In genomic region chrX:109847257-109848187, GRCh38 we compare ENCODE assay signal across 11 cellular contexts.
A peak's percentile ranks its signal among the peaks of the same experiment; 100 is the strongest.
DNase-seq lines count a peak whose midpoint lies in the region; ATAC-seq and TF ChIP-seq lines count a peak whose summit lies in the region.
"Had no signal": no experiment of that assay in that cellular context is flagged by ENCODE, and none has a peak within 500 bp of the region (broad histone marks: within the 10 kb centered on the region; RNA-seq: fewer than 3 reads in every experiment).

No MANE protein-coding gene starts in this region.

- H3K27ac ChIP-seq in ACC112 (ENCODE audit: low read depth, low read length): peak overlapping the region; percentile 87
- H3K27ac ChIP-seq in HEK293 (ENCODE audit: extremely low read depth, low read depth, low read length): no peak overlapping the region
- H3K27ac ChIP-seq in brain microvascular endothelial cell: no peak overlapping the region
- no peak overlapping the region for H3K27ac ChIP-seq in caudate nucleus (ENCODE audit: low read depth, low read length)

- H3K4me1 ChIP-seq in ACC112 (ENCODE audit: control insufficient read depth, insufficient read depth, low read length, unreplicated experiment) (peaks cover 26% of the 10 kb centered on the region), HEK293 (ENCODE audit: control insufficient read depth, insufficient read depth, low read length) (no peaks in the 10 kb centered on the region)

- no peaks in the 10 kb centered on the region for H3K9me3 Mint-ChIP-seq in memory B cell
- no peaks in the 10 kb centered on the region for H3K9me3 Mint-ChIP-seq in naive thymus-derived CD8-positive, alpha-beta T cell

- no peaks in the 10 kb centered on the region for H3K36me3 ChIP-seq in ACC112 (ENCODE audit: insufficient read depth, low read length)
- no peaks in the 10 kb centered on the region for H3K36me3 ChIP-seq in HEK293 (ENCODE audit: control insufficient read depth in 2 of 2, insufficient read depth in 1 of 2, low read length in 2 of 2)
- H3K36me3 ChIP-seq in brain microvascular endothelial cell (replicated peaks): no peaks in the 10 kb centered on the region

- no peaks in the 10 kb centered on the region for H3K36me3 Mint-ChIP-seq in memory B cell
- no peaks in the 10 kb centered on the region for H3K36me3 Mint-ChIP-seq in naive thymus-derived CD8-positive, alpha-beta T cell

- TF ChIP-seq CTCF in HEK293 (tag by site-specific recombination; IDR thresholded peaks at IDR 0.05) (no peak), brain microvascular endothelial cell (IDR thresholded peaks at IDR 0.05; ENCODE audit: low read depth, low read length, missing control alignments) (no peak)

- DNase-seq in brain microvascular endothelial cell: peak; percentile 27
- no peak for DNase-seq in memory B cell (ENCODE audit: low spot score in 2 of 2)
- DNase-seq in naive thymus-derived CD8-positive, alpha-beta T cell: no peak
- no peak for DNase-seq in caudate nucleus (lab: John Stamatoyannopoulos, UW)
- no peak for DNase-seq in NCI-H1092 treated with DMSO at 0.1 percent for 48 hours (lab: John Stamatoyannopoulos, UW)
- DNase-seq in NCI-H526 treated with DMSO at 0.1 percent for 48 hours (lab: John Stamatoyannopoulos, UW): no peak
- DNase-seq: DMS53; effector CD4-positive, alpha-beta T cell; NCI-H774 had no signal

- H2AFZ ChIP-seq in ACC112 (ENCODE audit: low read length, unreplicated experiment): peak overlapping the region; percentile 41

- POLR2A ChIA-PET in HEK293 (lab: Yijun Ruan, JAX): no interaction called here
- POLR2A ChIA-PET in naive thymus-derived CD8-positive, alpha-beta T cell (lab: Charles Lee): no interaction called here

- H3K4me3 Mint-ChIP-seq in memory B cell: no peak overlapping the region
- H3K4me3 Mint-ChIP-seq in naive thymus-derived CD8-positive, alpha-beta T cell: no peak overlapping the region

- H3K79me2 ChIP-seq in ACC112 (ENCODE audit: control insufficient read depth, insufficient read depth, low read length, unreplicated experiment): no peaks in the 10 kb centered on the region

- no peak for ATAC-seq in memory B cell (ENCODE audit: low read depth)
- ATAC-seq in naive thymus-derived CD8-positive, alpha-beta T cell: no peak

- H3K4me3 ChIP-seq in ACC112 (ENCODE audit: low read depth, low read length): peak overlapping the region; percentile 18; the same call in 1 of the 2 replicates
- no peak overlapping the region for H3K4me3 ChIP-seq in HEK293 (ENCODE audit: low read depth, low read length)
- no peak overlapping the region for H3K4me3 ChIP-seq in brain microvascular endothelial cell (ENCODE audit: low read depth, low read length)

- H3K27ac Mint-ChIP-seq in memory B cell: peak overlapping the region; percentile 12
- H3K27ac Mint-ChIP-seq in naive thymus-derived CD8-positive, alpha-beta T cell: no peak overlapping the region

- CTCF ChIA-PET in HEK293 (lab: Yijun Ruan, JAX): interaction anchor here (9.4 kb wide), 1 partner anchor 9 kb away, joined by 90 read pairs; no protein-coding TSS in a partner anchor

- H3K27me3 ChIP-seq in ACC112 (ENCODE audit: insufficient read depth, low read length) (no peaks in the 10 kb centered on the region), brain microvascular endothelial cell (replicated peaks) (no peaks in the 10 kb centered on the region)

- H3K4me1 Mint-ChIP-seq in memory B cell: peaks cover 10% of the 10 kb centered on the region
- H3K4me1 Mint-ChIP-seq in naive thymus-derived CD8-positive, alpha-beta T cell: peaks cover 0 to 7% (median 5%) of the 10 kb centered on the region in 4 donors

- no peaks in the 10 kb centered on the region for H3K27me3 Mint-ChIP-seq in memory B cell
- no peaks in the 10 kb centered on the region for H3K27me3 Mint-ChIP-seq in naive thymus-derived CD8-positive, alpha-beta T cell

- no peaks in the 10 kb centered on the region for H3K9me3 ChIP-seq in HEK293 (ENCODE audit: control insufficient read depth, insufficient read depth, low read depth, low read length)

- in situ Hi-C loops in brain microvascular endothelial cell (cut with HindIII; ENCODE audit: low pct_ligation_motif_present, low sequenced_read_pairs): no loop called here

TF ChIP-seq in HEK293, 187 proteins besides CTCF, POLR2A, EP300 and RAD21 (continues in another document):
- TF ChIP-seq HOXA7 (CRISPR knock-in tag; IDR thresholded peaks at IDR 0.05; ENCODE audit: borderline replicate concordance): no peak
- TF ChIP-seq SETDB1 (IDR thresholded peaks at IDR 0.05; ENCODE audit: insufficient read length, low read length): no peak
- TF ChIP-seq TSHZ1 (tag by site-specific recombination; IDR thresholded peaks at IDR 0.05; ENCODE audit: borderline replicate concordance): no peak
- no peak for TF ChIP-seq ZNF530 (tag by site-specific recombination; IDR thresholded peaks at IDR 0.05; ENCODE audit: low read depth)
- peak; percentile 92 for TF ChIP-seq PRDM1 (tag by site-specific recombination; IDR thresholded peaks at IDR 0.05)
- TF ChIP-seq SP3 (tag by site-specific recombination; IDR thresholded peaks at IDR 0.05): no peak
- TF ChIP-seq KLF8 (tag by site-specific recombination; IDR thresholded peaks at IDR 0.05): no peak
- no peak for TF ChIP-seq ZNF837 (tag by site-specific recombination; IDR thresholded peaks at IDR 0.05)
- TF ChIP-seq, protein P1, sequence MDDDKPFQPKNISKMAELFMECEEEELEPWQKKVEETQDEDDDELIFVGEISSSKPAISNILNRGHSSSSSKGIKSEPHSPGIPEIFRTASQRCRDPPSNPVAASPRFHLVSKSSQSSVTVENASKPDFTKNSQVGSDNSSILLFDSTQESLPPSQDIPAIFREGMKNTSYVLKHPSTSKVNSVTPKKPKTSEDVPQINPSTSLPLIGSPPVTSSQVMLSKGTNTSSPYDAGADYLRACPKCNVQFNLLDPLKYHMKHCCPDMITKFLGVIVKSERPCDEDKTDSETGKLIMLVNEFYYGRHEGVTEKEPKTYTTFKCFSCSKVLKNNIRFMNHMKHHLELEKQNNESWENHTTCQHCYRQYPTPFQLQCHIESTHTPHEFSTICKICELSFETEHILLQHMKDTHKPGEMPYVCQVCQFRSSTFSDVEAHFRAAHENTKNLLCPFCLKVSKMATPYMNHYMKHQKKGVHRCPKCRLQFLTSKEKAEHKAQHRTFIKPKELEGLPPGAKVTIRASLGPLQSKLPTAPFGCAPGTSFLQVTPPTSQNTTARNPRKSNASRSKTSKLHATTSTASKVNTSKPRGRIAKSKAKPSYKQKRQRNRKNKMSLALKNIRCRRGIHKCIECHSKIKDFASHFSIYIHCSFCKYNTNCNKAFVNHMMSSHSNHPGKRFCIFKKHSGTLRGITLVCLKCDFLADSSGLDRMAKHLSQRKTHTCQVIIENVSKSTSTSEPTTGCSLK (tag by site-specific recombination; IDR thresholded peaks at IDR 0.05): no peak
- no peak for TF ChIP-seq ZNF596 (tag by site-specific recombination; IDR thresholded peaks at IDR 0.05)
- TF ChIP-seq, protein P2, sequence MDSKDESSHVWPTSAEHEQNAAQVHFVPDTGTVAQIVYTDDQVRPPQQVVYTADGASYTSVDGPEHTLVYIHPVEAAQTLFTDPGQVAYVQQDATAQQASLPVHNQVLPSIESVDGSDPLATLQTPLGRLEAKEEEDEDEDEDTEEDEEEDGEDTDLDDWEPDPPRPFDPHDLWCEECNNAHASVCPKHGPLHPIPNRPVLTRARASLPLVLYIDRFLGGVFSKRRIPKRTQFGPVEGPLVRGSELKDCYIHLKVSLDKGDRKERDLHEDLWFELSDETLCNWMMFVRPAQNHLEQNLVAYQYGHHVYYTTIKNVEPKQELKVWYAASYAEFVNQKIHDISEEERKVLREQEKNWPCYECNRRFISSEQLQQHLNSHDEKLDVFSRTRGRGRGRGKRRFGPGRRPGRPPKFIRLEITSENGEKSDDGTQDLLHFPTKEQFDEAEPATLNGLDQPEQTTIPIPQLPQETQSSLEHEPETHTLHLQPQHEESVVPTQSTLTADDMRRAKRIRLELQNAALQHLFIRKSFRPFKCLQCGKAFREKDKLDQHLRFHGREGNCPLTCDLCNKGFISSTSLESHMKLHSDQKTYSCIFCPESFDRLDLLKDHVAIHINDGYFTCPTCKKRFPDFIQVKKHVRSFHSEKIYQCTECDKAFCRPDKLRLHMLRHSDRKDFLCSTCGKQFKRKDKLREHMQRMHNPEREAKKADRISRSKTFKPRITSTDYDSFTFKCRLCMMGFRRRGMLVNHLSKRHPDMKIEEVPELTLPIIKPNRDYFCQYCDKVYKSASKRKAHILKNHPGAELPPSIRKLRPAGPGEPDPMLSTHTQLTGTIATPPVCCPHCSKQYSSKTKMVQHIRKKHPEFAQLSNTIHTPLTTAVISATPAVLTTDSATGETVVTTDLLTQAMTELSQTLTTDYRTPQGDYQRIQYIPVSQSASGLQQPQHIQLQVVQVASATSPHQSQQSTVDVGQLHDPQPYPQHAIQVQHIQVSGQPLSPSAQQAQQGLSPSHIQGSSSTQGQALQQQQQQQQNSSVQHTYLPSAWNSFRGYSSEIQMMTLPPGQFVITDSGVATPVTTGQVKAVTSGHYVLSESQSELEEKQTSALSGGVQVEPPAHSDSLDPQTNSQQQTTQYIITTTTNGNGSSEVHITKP (tag by site-specific recombination; IDR thresholded peaks at IDR 0.05): peak; percentile 53; the same call in 1 of the 2 replicates
- TF ChIP-seq ZNF16 (tag by site-specific recombination; IDR thresholded peaks at IDR 0.05; ENCODE audit: low read depth): no peak
